ENCODE assay signal across 12 cellular contexts in genomic region chr9:96554801-96555566, GRCh38.
DNase-seq lines count a peak whose midpoint lies in the region; ATAC-seq and TF ChIP-seq lines count a peak whose summit lies in the region.
"Had no signal": no experiment of that assay in that cellular context is flagged by ENCODE, and none has a peak within 500 bp of the region (broad histone marks: within the 10 kb centered on the region; RNA-seq: fewer than 3 reads in every experiment).

No MANE protein-coding gene starts in this region.

- H3K27ac Mint-ChIP-seq in WTC11 (peak overlapping the region; percentile 63), Calu3 (ENCODE audit: unreplicated experiment) (no peak overlapping the region)
- H3K27ac Mint-ChIP-seq in stimulated activated naive CD8-positive, alpha-beta T cell treated with anti-CD3 and anti-CD28 coated beads, Interleukin-15, amount 100 ng/mL, for 72 hours, result no peak overlapping the region

- intact Hi-C loops in Calu3 (cut with micrococcal nuclease; ENCODE audit: unreplicated experiment), result no loop called here

- H3K36me3 ChIP-seq in Peyer's patch, result peaks cover 0 to 5% (median 0%) of the 10 kb centered on the region in 3 donors
- H3K36me3 ChIP-seq: esophagus squamous epithelium had no signal

- POLR2A ChIA-PET in WTC11 (lab: Charles Lee), result no interaction called here

- H3K4me3 Mint-ChIP-seq in WTC11, result no peak overlapping the region
- no peak overlapping the region for H3K4me3 Mint-ChIP-seq in stimulated activated naive CD8-positive, alpha-beta T cell treated with anti-CD3 and anti-CD28 coated beads, Interleukin-15, amount 100 ng/mL, for 72 hours
- no peak overlapping the region for H3K4me3 Mint-ChIP-seq in Calu3 (ENCODE audit: low read depth, unreplicated experiment)
- H3K4me3 Mint-ChIP-seq: brain had no signal

- H3K27me3 Mint-ChIP-seq in WTC11 (ENCODE audit: low read depth) (no peaks in the 10 kb centered on the region), Calu3 (ENCODE audit: unreplicated experiment) (no peaks in the 10 kb centered on the region)
- H3K27me3 Mint-ChIP-seq in stimulated activated naive CD8-positive, alpha-beta T cell treated with anti-CD3 and anti-CD28 coated beads, Interleukin-15, amount 100 ng/mL, for 72 hours, result peaks cover 6% of the 10 kb centered on the region
- H3K27me3 Mint-ChIP-seq: brain had no signal

- CTCF ChIA-PET in WTC11 (lab: Charles Lee), result no interaction called here
- CTCF ChIA-PET in Calu3 (lab: Charles Lee), result no interaction called here

- H3K36me3 Mint-ChIP-seq in WTC11 (peaks cover 4% of the 10 kb centered on the region; the same call in 1 of the 2 replicates), Calu3 (ENCODE audit: insufficient read depth, unreplicated experiment) (no peaks in the 10 kb centered on the region)

- peaks cover 31% of the 10 kb centered on the region for H3K4me1 Mint-ChIP-seq in WTC11
- peaks cover 42% of the 10 kb centered on the region for H3K4me1 Mint-ChIP-seq in stimulated activated naive CD8-positive, alpha-beta T cell treated with anti-CD3 and anti-CD28 coated beads, Interleukin-15, amount 100 ng/mL, for 72 hours
- no peaks in the 10 kb centered on the region for H3K4me1 Mint-ChIP-seq in Calu3 (ENCODE audit: low read depth, unreplicated experiment)

- DNase-seq in HCEC 1CT (peak; percentile 79), WTC11 (ENCODE audit: low spot score) (no peak), fibroblast of the aortic adventitia (ENCODE audit: low read depth) (peak; percentile 44), COLO829 (ENCODE audit: low spot score) (no peak), Peyer's patch (no peak), Calu3 (no peak)
- DNase-seq in stimulated activated naive CD8-positive, alpha-beta T cell treated with anti-CD3 and anti-CD28 coated beads, Interleukin-15, amount 100 ng/mL, for 72 hours, result no peak
- DNase-seq: activated CD8-positive, alpha-beta memory T cell treated with anti-CD3 and anti-CD28 coated beads, Interleukin-2, amount 50 U/mL, for 48 hours; esophagus squamous epithelium; occipital lobe had no signal

- no peaks in the 10 kb centered on the region for H3K9me3 ChIP-seq in Peyer's patch
- H3K9me3 ChIP-seq: esophagus squamous epithelium had no signal

- TF ChIP-seq CTCF in WTC11 (IDR thresholded peaks at IDR 0.05) (no peak), fibroblast of the aortic adventitia (IDR thresholded peaks at IDR 0.05; ENCODE audit: insufficient read depth, low read length) (no peak), Peyer's patch (IDR thresholded peaks at IDR 0.05) (no peak), Calu3 (IDR thresholded peaks at IDR 0.05; ENCODE audit: unreplicated experiment) (no peak)

- H3K4me3 ChIP-seq in fibroblast of the aortic adventitia (ENCODE audit: low read depth, low read length) (no peak overlapping the region), Peyer's patch (no peak overlapping the region)
- H3K4me3 ChIP-seq: esophagus squamous epithelium had no signal

- ATAC-seq in WTC11 (no peak), HG03025 (IDR thresholded peaks at IDR 0.05; ENCODE audit: low FRiP score, unreplicated experiment) (no peak)
- peak; percentile 22 for ATAC-seq in stimulated activated naive CD8-positive, alpha-beta T cell treated with anti-CD3 and anti-CD28 coated beads, Interleukin-15, amount 100 ng/mL, for 72 hours

- no peaks in the 10 kb centered on the region for H3K4me1 ChIP-seq in Peyer's patch

- no peak overlapping the region for H3K27ac ChIP-seq in Peyer's patch

- H3K9me3 Mint-ChIP-seq in WTC11, result no peaks in the 10 kb centered on the region
- H3K9me3 Mint-ChIP-seq in stimulated activated naive CD8-positive, alpha-beta T cell treated with anti-CD3 and anti-CD28 coated beads, Interleukin-15, amount 100 ng/mL, for 72 hours, result no peaks in the 10 kb centered on the region
- no peaks in the 10 kb centered on the region for H3K9me3 Mint-ChIP-seq in Calu3 (ENCODE audit: low read depth, unreplicated experiment)

- BruUV-seq in Calu3 (replicated peaks; lab: Mats Ljungman, UMichigan), result no TSS peak

- TF ChIP-seq POLR2A in Peyer's patch (IDR thresholded peaks at IDR 0.05), result no peak

- H3K27me3 ChIP-seq in Peyer's patch, result no peaks in the 10 kb centered on the region
- H3K27me3 ChIP-seq: esophagus squamous epithelium had no signal

TF ChIP-seq in WTC11, 78 proteins besides CTCF, POLR2A, EP300 and RAD21 (continues in another document):
- TF ChIP-seq CBFB (CRISPR knock-in tag; IDR thresholded peaks at IDR 0.05; ENCODE audit: low read depth), result no peak
- TF ChIP-seq FOXP1 (CRISPR knock-in tag; IDR thresholded peaks at IDR 0.05; ENCODE audit: borderline replicate concordance), result no peak
- TF ChIP-seq SP1 (CRISPR knock-in tag; conservative IDR thresholded peaks at IDR 0.05), result no peak
- TF ChIP-seq AR (CRISPR knock-in tag; IDR thresholded peaks at IDR 0.05), result no peak
- TF ChIP-seq ZNF138 (CRISPR knock-in tag; conservative IDR thresholded peaks at IDR 0.05), result no peak
- TF ChIP-seq ETV6 (CRISPR knock-in tag; IDR thresholded peaks at IDR 0.05), result no peak
- TF ChIP-seq FOXK1 (CRISPR knock-in tag; IDR thresholded peaks at IDR 0.05), result no peak
- TF ChIP-seq FOXJ3 (CRISPR knock-in tag; IDR thresholded peaks at IDR 0.05; ENCODE audit: borderline replicate concordance), result no peak
- no peak for TF ChIP-seq ZNF425 (CRISPR knock-in tag; conservative IDR thresholded peaks at IDR 0.05)
- TF ChIP-seq ARID4B (CRISPR knock-in tag; IDR thresholded peaks at IDR 0.05; ENCODE audit: borderline replicate concordance), result no peak
- TF ChIP-seq TCF7 (CRISPR knock-in tag; IDR thresholded peaks at IDR 0.05; ENCODE audit: low read depth), result no peak

Comparison
In these comparisons a context has a peak if more than half of its experiments do, and no peak if none do; other contexts are left out.
1. DNase-seq: peak in HCEC 1CT (single experiment) and fibroblast of the aortic adventitia (single experiment); none in WTC11 (single experiment), stimulated activated naive CD8-positive, alpha-beta T cell treated with anti-CD3 and anti-CD28 coated beads, Interleukin-15, amount 100 ng/mL, for 72 hours (0 of 2), COLO829 (single experiment), Peyer's patch (0 of 3) and Calu3 (single experiment).